ENCODE assay signal across 8 cellular contexts in genomic region chr1:201982082-201982922, GRCh38. TPM values are rescaled to one million over a fixed set of nuclear protein-coding genes. Genes with fewer than 3 reads are reported as not detected.
DNase-seq lines count a peak whose midpoint lies in the region; ATAC-seq and TF ChIP-seq lines count a peak whose summit lies in the region.

RNPEP (plus strand) TSS chr1:201982648; CDS start chr1:201982667, 19 bp downstream.

- TF ChIP-seq POLR2A in adrenal gland (IDR thresholded peaks at IDR 0.05) (peak; percentile 80), prostate gland (IDR thresholded peaks at IDR 0.05) (peak; percentile 74)

- no peak for TF ChIP-seq CTCF in adrenal gland (IDR thresholded peaks at IDR 0.05)
- TF ChIP-seq CTCF in prostate gland (IDR thresholded peaks at IDR 0.05): no peak

- no peaks in the 10 kb centered on the region for H3K4me1 ChIP-seq in adrenal gland (replicated peaks in 1 of 2)
- H3K4me1 ChIP-seq in prostate gland (replicated peaks): no peaks in the 10 kb centered on the region

- H3K9me3 ChIP-seq in adrenal gland (replicated peaks in 1 of 3): no peaks in the 10 kb centered on the region
- no peaks in the 10 kb centered on the region for H3K9me3 ChIP-seq in prostate gland

- H3K36me3 ChIP-seq in adrenal gland (replicated peaks in 1 of 2): no peaks in the 10 kb centered on the region
- H3K36me3 ChIP-seq in prostate gland: no peaks in the 10 kb centered on the region

- DNase-seq in Daoy (ENCODE audit: low read depth): peak; percentile 78
- DNase-seq in HuH-7.5 (ENCODE audit: low spot score): peak; percentile 59
- peak; percentile 42 for DNase-seq in T follicular helper cell (ENCODE audit: low read depth)
- DNase-seq in adrenal gland: peak; percentile 60 to 81 (median 74)
- peak; percentile 78 for DNase-seq in left cardiac atrium
- peak; percentile 67 for DNase-seq in prostate gland (ENCODE audit: low spot score)
- DNase-seq in ureter (ENCODE audit: low spot score): peak; percentile 74

- intact Hi-C loops in adrenal gland (cut with DNase I) (no loop called here), left cardiac atrium (cut with DNase I) (no loop called here), prostate gland (cut with DNase I) (loop anchor here (5.0 kb wide), 1 partner anchor 155 kb away; the partner anchor contains the start of gene IPO9)

- H3K27ac ChIP-seq in adrenal gland (peak within 1 kb of the TSS; percentile 0 to 98 (median 90)), prostate gland (peak within 1 kb of the TSS; percentile 81 to 89)

- H3K4me3 ChIP-seq in adrenal gland (peak within 1 kb of the TSS; percentile 51 to 98 (median 92)), prostate gland (peak within 1 kb of the TSS; percentile 69 to 95)

- ATAC-seq in GM21526 (IDR thresholded peaks at IDR 0.05; ENCODE audit: low FRiP score, unreplicated experiment) (peak; percentile 70), left cardiac atrium (peak; percentile 93 to 95)

- no peaks in the 10 kb centered on the region for H3K27me3 ChIP-seq in adrenal gland
- no peaks in the 10 kb centered on the region for H3K27me3 ChIP-seq in prostate gland (replicated peaks; ENCODE audit: insufficient read depth)

- 5 to 56% (median 11%) methylated on average over 4 to 67 of the region's 69 CpGs for WGBS in adrenal gland, 4 donors
- 10% methylated on average over 17 of the region's 69 CpGs for WGBS in prostate gland

RNA-seq across cellular contexts. Expression of gene RNPEP, which starts in this region (rescaled TPM):
- total RNA-seq in Daoy (2014; rRNA removed; shearing (Covaris generic)): 74.0 and 85.9 TPM in 2 replicates
- total RNA-seq in adrenal gland (10 to 100 TPM; 46.0 to 99.6 (median 69.7) TPM), left cardiac atrium (10 to 100 TPM; 22.6 to 25.2 TPM), prostate gland (100 to 1,000 TPM in 1 of 2 donors, 10 to 100 TPM in 1; 70.4 to 104 TPM), ureter (57.1 TPM)
- 10 to 100 TPM; 43.8 to 59.6 (median 46.7) TPM for polyA plus RNA-seq in adrenal gland

Comparison
In these comparisons a context has a peak if more than half of its experiments do, and no peak if none do; other contexts are left out.
1. Peak in every context shown above with its lines: DNase-seq, ATAC-seq, H3K4me3 ChIP-seq and H3K27ac ChIP-seq.